In the genomic region with DNA sequence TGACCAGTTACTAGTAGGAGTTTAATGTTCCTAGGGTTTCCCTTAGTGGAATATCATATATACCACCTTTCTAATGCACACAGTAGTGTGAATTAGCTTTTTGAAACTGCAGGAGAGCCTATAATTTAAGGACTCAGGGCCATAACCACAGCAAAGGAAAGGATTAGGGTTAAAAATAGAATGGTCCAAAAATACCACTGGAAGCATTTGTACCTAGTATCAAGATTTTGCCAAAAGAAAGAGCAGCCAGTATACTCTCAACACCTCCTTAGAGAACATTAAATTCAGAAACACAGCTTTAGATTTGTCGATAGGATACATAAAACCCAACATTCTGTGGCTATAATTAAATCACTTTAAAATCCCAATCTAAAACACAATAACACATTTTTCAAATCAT, we compare ENCODE assay signal across 19 cellular contexts.
"Had no signal": no experiment of that assay in that cellular context is flagged by ENCODE, and none has a peak within 500 bp of the region (broad histone marks: within the 10 kb centered on the region; RNA-seq: fewer than 3 reads in every experiment).

No MANE protein-coding gene starts in this region.

- DNase-seq: effector CD4-positive, alpha-beta T cell; endodermal cell; erythroblast; foreskin keratinocyte; kidney glomerular epithelial cell; lower lobe of right lung; nephron progenitor cell; sigmoid colon; stimulated activated CD4-positive, alpha-beta T cell treated with anti-CD3 and anti-CD28 coated beads, Interleukin-2, amount 100 ng/mL, for 24 hours; stimulated activated CD4-positive, alpha-beta T cell treated with anti-CD3 and anti-CD28 coated beads, Interleukin-4, amount 100 ng/mL, for 4 hours; stimulated activated naive B cell treated with anti-CD40 and anti-IgM and Interleukin-4, amounts not matched to agents 10 μg/mL and 1 μg/mL and 100 μg/mL, for 72 hours; stimulated activated naive CD8-positive, alpha-beta T cell treated with anti-CD3 and anti-CD28 coated beads, Interleukin-15, amount 100 ng/mL, for 72 hours; transverse colon had no signal

- H3K9me3 ChIP-seq: lower lobe of right lung, prostate gland, sigmoid colon, thoracic aorta, transverse colon had no signal

- H3K4me1 ChIP-seq: foreskin keratinocyte, lower lobe of right lung, parathyroid adenoma, prostate gland, sigmoid colon, transverse colon had no signal

- ATAC-seq: foreskin keratinocyte; left lobe of liver; lower lobe of right lung; stimulated activated naive B cell treated with anti-CD40 and anti-IgM and Interleukin-4, amounts not matched to agents 10 μg/mL and 1 μg/mL and 100 μg/mL, for 72 hours; stimulated activated naive CD8-positive, alpha-beta T cell treated with anti-CD3 and anti-CD28 coated beads, Interleukin-15, amount 100 ng/mL, for 72 hours had no signal

- H3K27ac ChIP-seq: coronary artery, foreskin keratinocyte, lower lobe of right lung, parathyroid adenoma, prostate gland, sigmoid colon, thoracic aorta, transverse colon had no signal

- H3K27me3 ChIP-seq: foreskin keratinocyte, sigmoid colon, transverse colon had no signal

- H3K4me3 ChIP-seq: coronary artery, lower lobe of right lung, prostate gland, sigmoid colon, skin epidermis, thoracic aorta, transverse colon had no signal

- H3K36me3 ChIP-seq: lower lobe of right lung, prostate gland, sigmoid colon, thoracic aorta, transverse colon had no signal
